1 cellular context compared by ENCODE assay signal in the genomic region with DNA sequence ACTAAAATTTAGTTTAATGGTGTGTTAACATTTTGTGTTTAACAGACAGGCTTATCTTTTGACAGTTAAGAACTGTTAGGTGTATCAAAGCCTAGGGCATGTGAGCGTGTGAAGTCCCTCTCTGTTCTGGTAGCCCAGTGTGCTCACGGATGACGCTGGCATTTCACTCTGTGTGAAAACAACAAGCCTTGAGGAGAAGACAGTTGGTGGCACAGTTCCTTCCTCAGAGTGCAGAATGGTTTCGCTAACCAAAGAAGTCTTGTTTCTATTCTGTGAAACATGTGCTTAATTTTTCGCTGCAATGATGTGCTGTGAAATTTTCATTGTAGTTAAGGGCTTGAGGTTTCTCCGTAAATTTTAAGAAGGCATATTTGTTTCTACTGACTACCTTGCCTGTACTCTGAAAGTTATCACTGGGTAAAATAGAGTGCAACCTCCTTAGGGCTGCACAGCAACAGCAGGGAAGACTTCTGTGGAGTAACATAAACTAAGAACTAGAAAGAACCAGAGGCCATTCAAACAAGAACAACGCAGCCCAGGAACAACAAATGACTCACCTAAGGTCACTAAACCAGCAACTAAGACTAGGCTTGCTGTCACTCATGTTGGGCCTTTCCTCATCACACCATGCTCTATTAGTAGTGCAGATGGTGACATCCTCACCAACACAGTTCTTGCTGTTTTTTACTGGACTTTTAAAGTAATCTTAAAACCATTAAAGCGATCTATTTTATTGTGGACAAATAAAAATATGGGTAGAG.
TF ChIP-seq lines count a peak whose summit lies in the region.

No MANE protein-coding gene starts in this region.

TF ChIP-seq in K562, 482 proteins besides CTCF, POLR2A, EP300 and RAD21 (continued from another document):
- TF ChIP-seq, protein P1, sequence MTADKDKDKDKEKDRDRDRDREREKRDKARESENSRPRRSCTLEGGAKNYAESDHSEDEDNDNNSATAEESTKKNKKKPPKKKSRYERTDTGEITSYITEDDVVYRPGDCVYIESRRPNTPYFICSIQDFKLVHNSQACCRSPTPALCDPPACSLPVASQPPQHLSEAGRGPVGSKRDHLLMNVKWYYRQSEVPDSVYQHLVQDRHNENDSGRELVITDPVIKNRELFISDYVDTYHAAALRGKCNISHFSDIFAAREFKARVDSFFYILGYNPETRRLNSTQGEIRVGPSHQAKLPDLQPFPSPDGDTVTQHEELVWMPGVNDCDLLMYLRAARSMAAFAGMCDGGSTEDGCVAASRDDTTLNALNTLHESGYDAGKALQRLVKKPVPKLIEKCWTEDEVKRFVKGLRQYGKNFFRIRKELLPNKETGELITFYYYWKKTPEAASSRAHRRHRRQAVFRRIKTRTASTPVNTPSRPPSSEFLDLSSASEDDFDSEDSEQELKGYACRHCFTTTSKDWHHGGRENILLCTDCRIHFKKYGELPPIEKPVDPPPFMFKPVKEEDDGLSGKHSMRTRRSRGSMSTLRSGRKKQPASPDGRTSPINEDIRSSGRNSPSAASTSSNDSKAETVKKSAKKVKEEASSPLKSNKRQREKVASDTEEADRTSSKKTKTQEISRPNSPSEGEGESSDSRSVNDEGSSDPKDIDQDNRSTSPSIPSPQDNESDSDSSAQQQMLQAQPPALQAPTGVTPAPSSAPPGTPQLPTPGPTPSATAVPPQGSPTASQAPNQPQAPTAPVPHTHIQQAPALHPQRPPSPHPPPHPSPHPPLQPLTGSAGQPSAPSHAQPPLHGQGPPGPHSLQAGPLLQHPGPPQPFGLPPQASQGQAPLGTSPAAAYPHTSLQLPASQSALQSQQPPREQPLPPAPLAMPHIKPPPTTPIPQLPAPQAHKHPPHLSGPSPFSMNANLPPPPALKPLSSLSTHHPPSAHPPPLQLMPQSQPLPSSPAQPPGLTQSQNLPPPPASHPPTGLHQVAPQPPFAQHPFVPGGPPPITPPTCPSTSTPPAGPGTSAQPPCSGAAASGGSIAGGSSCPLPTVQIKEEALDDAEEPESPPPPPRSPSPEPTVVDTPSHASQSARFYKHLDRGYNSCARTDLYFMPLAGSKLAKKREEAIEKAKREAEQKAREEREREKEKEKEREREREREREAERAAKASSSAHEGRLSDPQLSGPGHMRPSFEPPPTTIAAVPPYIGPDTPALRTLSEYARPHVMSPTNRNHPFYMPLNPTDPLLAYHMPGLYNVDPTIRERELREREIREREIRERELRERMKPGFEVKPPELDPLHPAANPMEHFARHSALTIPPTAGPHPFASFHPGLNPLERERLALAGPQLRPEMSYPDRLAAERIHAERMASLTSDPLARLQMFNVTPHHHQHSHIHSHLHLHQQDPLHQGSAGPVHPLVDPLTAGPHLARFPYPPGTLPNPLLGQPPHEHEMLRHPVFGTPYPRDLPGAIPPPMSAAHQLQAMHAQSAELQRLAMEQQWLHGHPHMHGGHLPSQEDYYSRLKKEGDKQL (CRISPR knock-in tag; IDR thresholded peaks at IDR 0.05; ENCODE audit: borderline replicate concordance): no peak
- TF ChIP-seq, protein P2, sequence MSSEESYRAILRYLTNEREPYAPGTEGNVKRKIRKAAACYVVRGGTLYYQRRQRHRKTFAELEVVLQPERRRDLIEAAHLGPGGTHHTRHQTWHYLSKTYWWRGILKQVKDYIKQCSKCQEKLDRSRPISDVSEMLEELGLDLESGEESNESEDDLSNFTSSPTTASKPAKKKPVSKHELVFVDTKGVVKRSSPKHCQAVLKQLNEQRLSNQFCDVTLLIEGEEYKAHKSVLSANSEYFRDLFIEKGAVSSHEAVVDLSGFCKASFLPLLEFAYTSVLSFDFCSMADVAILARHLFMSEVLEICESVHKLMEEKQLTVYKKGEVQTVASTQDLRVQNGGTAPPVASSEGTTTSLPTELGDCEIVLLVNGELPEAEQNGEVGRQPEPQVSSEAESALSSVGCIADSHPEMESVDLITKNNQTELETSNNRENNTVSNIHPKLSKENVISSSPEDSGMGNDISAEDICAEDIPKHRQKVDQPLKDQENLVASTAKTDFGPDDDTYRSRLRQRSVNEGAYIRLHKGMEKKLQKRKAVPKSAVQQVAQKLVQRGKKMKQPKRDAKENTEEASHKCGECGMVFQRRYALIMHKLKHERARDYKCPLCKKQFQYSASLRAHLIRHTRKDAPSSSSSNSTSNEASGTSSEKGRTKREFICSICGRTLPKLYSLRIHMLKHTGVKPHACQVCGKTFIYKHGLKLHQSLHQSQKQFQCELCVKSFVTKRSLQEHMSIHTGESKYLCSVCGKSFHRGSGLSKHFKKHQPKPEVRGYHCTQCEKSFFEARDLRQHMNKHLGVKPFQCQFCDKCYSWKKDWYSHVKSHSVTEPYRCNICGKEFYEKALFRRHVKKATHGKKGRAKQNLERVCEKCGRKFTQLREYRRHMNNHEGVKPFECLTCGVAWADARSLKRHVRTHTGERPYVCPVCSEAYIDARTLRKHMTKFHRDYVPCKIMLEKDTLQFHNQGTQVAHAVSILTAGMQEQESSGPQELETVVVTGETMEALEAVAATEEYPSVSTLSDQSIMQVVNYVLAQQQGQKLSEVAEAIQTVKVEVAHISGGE (CRISPR knock-in tag; IDR thresholded peaks at IDR 0.05): 0 out of 6 replicates have a peak, but pooled peaks of 1 of the 3 experiments have one; percentile 7
- TF ChIP-seq, protein P3, sequence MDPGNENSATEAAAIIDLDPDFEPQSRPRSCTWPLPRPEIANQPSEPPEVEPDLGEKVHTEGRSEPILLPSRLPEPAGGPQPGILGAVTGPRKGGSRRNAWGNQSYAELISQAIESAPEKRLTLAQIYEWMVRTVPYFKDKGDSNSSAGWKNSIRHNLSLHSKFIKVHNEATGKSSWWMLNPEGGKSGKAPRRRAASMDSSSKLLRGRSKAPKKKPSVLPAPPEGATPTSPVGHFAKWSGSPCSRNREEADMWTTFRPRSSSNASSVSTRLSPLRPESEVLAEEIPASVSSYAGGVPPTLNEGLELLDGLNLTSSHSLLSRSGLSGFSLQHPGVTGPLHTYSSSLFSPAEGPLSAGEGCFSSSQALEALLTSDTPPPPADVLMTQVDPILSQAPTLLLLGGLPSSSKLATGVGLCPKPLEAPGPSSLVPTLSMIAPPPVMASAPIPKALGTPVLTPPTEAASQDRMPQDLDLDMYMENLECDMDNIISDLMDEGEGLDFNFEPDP (CRISPR knock-in tag; IDR thresholded peaks at IDR 0.05): no peak
- TF ChIP-seq IRF2 (CRISPR knock-in tag; IDR thresholded peaks at IDR 0.05) (no peak), MCM2 (IDR thresholded peaks at IDR 0.05; ENCODE audit: low read depth) (no peak), SREBF1 (IDR thresholded peaks at IDR 0.05; ENCODE audit: borderline replicate concordance, low read depth, low read length) (no peak), JUND (IDR thresholded peaks at IDR 0.05; ENCODE audit: borderline replicate concordance, low read depth, low read length) (0 out of 2 replicates have a peak, but pooled peaks have one; percentile 37), JUND (tag; IDR thresholded peaks at IDR 0.05; ENCODE audit: borderline replicate concordance, low read depth, low read length) (no peak), TEAD2 (tag; IDR thresholded peaks at IDR 0.05) (no peak), U2AF2 (optimal IDR thresholded peaks at IDR 0.05; ENCODE audit: low read depth, low read length) (no peak), FOSL1 (tag; conservative IDR thresholded peaks at IDR 0.05) (peak; percentile 48; the same call in 1 of the 2 replicates), CAMTA2 (CRISPR knock-in tag; conservative IDR thresholded peaks at IDR 0.05) (no peak), MEIS2 (IDR thresholded peaks at IDR 0.05; ENCODE audit: partially characterized antibody) (peak; percentile 44), GTF2F1 (IDR thresholded peaks at IDR 0.05; ENCODE audit: low read depth, low read length) (no peak), ILK (tag; IDR thresholded peaks at IDR 0.05; ENCODE audit: borderline replicate concordance, low read depth) (no peak)
- TF ChIP-seq, protein P4, sequence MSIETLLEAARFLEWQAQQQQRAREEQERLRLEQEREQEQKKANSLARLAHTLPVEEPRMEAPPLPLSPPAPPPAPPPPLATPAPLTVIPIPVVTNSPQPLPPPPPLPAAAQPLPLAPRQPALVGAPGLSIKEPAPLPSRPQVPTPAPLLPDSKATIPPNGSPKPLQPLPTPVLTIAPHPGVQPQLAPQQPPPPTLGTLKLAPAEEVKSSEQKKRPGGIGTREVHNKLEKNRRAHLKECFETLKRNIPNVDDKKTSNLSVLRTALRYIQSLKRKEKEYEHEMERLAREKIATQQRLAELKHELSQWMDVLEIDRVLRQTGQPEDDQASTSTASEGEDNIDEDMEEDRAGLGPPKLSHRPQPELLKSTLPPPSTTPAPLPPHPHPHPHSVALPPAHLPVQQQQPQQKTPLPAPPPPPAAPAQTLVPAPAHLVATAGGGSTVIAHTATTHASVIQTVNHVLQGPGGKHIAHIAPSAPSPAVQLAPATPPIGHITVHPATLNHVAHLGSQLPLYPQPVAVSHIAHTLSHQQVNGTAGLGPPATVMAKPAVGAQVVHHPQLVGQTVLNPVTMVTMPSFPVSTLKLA (conservative IDR thresholded peaks at IDR 0.05): 0 out of 4 replicates have a peak, but pooled peaks of 1 of the 2 experiments have one; percentile 11
- TF ChIP-seq, protein P5, sequence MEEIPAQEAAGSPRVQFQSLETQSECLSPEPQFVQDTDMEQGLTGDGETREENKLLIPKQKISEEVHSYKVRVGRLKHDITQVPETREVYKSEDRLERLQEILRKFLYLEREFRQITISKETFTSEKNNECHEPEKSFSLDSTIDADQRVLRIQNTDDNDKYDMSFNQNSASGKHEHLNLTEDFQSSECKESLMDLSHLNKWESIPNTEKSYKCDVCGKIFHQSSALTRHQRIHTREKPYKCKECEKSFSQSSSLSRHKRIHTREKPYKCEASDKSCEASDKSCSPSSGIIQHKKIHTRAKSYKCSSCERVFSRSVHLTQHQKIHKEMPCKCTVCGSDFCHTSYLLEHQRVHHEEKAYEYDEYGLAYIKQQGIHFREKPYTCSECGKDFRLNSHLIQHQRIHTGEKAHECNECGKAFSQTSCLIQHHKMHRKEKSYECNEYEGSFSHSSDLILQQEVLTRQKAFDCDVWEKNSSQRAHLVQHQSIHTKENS (CRISPR knock-in tag; IDR thresholded peaks at IDR 0.05): no peak
- TF ChIP-seq, protein P6, sequence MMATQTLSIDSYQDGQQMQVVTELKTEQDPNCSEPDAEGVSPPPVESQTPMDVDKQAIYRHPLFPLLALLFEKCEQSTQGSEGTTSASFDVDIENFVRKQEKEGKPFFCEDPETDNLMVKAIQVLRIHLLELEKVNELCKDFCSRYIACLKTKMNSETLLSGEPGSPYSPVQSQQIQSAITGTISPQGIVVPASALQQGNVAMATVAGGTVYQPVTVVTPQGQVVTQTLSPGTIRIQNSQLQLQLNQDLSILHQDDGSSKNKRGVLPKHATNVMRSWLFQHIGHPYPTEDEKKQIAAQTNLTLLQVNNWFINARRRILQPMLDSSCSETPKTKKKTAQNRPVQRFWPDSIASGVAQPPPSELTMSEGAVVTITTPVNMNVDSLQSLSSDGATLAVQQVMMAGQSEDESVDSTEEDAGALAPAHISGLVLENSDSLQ (IDR thresholded peaks at IDR 0.05): peak; percentile 95
- TF ChIP-seq, protein P7, sequence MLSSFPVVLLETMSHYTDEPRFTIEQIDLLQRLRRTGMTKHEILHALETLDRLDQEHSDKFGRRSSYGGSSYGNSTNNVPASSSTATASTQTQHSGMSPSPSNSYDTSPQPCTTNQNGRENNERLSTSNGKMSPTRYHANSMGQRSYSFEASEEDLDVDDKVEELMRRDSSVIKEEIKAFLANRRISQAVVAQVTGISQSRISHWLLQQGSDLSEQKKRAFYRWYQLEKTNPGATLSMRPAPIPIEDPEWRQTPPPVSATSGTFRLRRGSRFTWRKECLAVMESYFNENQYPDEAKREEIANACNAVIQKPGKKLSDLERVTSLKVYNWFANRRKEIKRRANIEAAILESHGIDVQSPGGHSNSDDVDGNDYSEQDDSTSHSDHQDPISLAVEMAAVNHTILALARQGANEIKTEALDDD (IDR thresholded peaks at IDR 0.05): peak; percentile 82
